Comparison of ENCODE assay signal across 22 cellular contexts in genomic region chr4:40178672-40179071, GRCh38. TPM values are rescaled to one million over a fixed set of nuclear protein-coding genes. Genes with fewer than 3 reads are reported as not detected.
DNase-seq lines count a peak whose midpoint lies in the region; ATAC-seq, FAIRE-seq and TF ChIP-seq lines count a peak whose summit lies in the region.
"Had no signal": no experiment of that assay in that cellular context is flagged by ENCODE, and none has a peak within 500 bp of the region (broad histone marks: within the 10 kb centered on the region; RNA-seq: fewer than 3 reads in every experiment).

No MANE protein-coding gene starts in this region.

- H3K79me2 ChIP-seq in DOHH2 (ENCODE audit: control insufficient read depth, low read length) (peaks cover 51% of the 10 kb centered on the region), HepG2 (ENCODE audit: insufficient read depth, low read length) (no peaks in the 10 kb centered on the region)

- peaks cover 100% of the 10 kb centered on the region for H3K4me1 ChIP-seq in DOHH2 (ENCODE audit: control insufficient read depth, low read length)
- peaks cover 6% of the 10 kb centered on the region for H3K4me1 ChIP-seq in body of pancreas
- H3K4me1 ChIP-seq in HepG2 (ENCODE audit: insufficient read depth, low read length) = no peaks in the 10 kb centered on the region
- peaks cover 0 to 14% (median 0%) of the 10 kb centered on the region in 9 donors for H3K4me1 ChIP-seq in heart right ventricle
- H3K4me1 ChIP-seq: Caco-2, lower lobe of right lung, right atrium auricular region, SJSA1 had no signal

- H3K4me2 ChIP-seq in DOHH2 (ENCODE audit: low read length) (peak overlapping the region; percentile 96), HepG2 (ENCODE audit: low read depth, low read length) (no peak overlapping the region)

- H4K20me1 ChIP-seq in DOHH2 (ENCODE audit: control insufficient read depth, insufficient read depth, low read depth, low read length) (no peaks in the 10 kb centered on the region), HepG2 (ENCODE audit: insufficient read depth, low read length) (no peaks in the 10 kb centered on the region)

- no peak for FAIRE-seq in HepG2 (lab: Jason Lieb, UNC)
- FAIRE-seq: H1 had no signal

- H3K36me3 Mint-ChIP-seq in nephron (ENCODE audit: low read depth) = no peaks in the 10 kb centered on the region

- no peak overlapping the region for H2AFZ ChIP-seq in HepG2 (ENCODE audit: low read length)

- ATAC-seq in body of pancreas (peak; percentile 86), GM19397 (IDR thresholded peaks at IDR 0.05; ENCODE audit: unreplicated experiment) (no peak), HepG2 (no peak), heart right ventricle (no peak)
- ATAC-seq: lower lobe of right lung had no signal

- TF ChIP-seq CTCF in DOHH2 (IDR thresholded peaks at IDR 0.05; ENCODE audit: low read depth, low read length, poor library complexity, severe bottlenecking) (no peak), body of pancreas (IDR thresholded peaks at IDR 0.05) (no peak), nephron (IDR thresholded peaks at IDR 0.05; ENCODE audit: unreplicated experiment in 3 of 3) (no peak), HepG2 (CRISPR knock-in tag; IDR thresholded peaks at IDR 0.05) (no peak), heart right ventricle (IDR thresholded peaks at IDR 0.05) (no peak)

- peaks cover 6% of the 10 kb centered on the region for H3K27me3 Mint-ChIP-seq in nephron (ENCODE audit: low read depth)

- H3K36me3 ChIP-seq in DOHH2 (ENCODE audit: control insufficient read depth, low read length) = no peaks in the 10 kb centered on the region
- no peaks in the 10 kb centered on the region for H3K36me3 ChIP-seq in body of pancreas (replicated peaks in 1 of 2; ENCODE audit: insufficient read depth in 1 of 2, low read depth in 2 of 2)
- no peaks in the 10 kb centered on the region for H3K36me3 ChIP-seq in HepG2 (replicated peaks in 1 of 2; ENCODE audit: control insufficient read depth in 1 of 2, insufficient read depth in 2 of 2, low read length in 2 of 2)
- no peaks in the 10 kb centered on the region for H3K36me3 ChIP-seq in heart right ventricle
- H3K36me3 ChIP-seq: lower lobe of right lung, right atrium auricular region, SJSA1 had no signal

- DNase-seq in NCI-H774 (lab: John Stamatoyannopoulos, UW) (peak; percentile 32), body of pancreas (peak; percentile 60 to 81 (median 80)), NOMO-1 treated with DMSO at 0.1 percent for 48 hours (lab: John Stamatoyannopoulos, UW; ENCODE audit: unreplicated experiment) (no peak), HepG2 (ENCODE audit: low spot score) (no peak), heart right ventricle (no peak)
- DNase-seq: activated CD4-positive, CD25-positive, alpha-beta regulatory T cell treated with anti-CD3 and anti-CD28 coated beads, Interleukin-2, amount 50 U/mL, for 72 hours; activated effector memory CD4-positive, alpha-beta T cell treated with Interleukin-2 at 50 U/mL for 16 hours; AML-193; anterior cingulate cortex; Caco-2; GF-D8; lower lobe of right lung; NCI-H2029; stimulated activated CD4-positive, alpha-beta T cell treated with anti-CD3 and anti-CD28 coated beads, Interleukin-2, amount 100 ng/mL, for 24 hours; substantia nigra had no signal

- intact Hi-C loops in body of pancreas (cut with DNase I) (no loop called here), HepG2 (cut with micrococcal nuclease; ENCODE audit: unreplicated experiment) (no loop called here), heart right ventricle (cut with DNase I) (no loop called here)

- BruUV-seq in HepG2 (replicated peaks; lab: Mats Ljungman, UMichigan) = no TSS peak

- WGBS in body of pancreas, 2 donors = 18 to 20% methylated on average over 5 of the region's 5 CpGs
- 40% methylated on average over 5 of the region's 5 CpGs for WGBS in HepG2 (ENCODE audit: low lambda C conversion rate)
- 68 to 69% methylated on average over 5 of the region's 5 CpGs for WGBS in heart right ventricle, 2 donors

- H3K9me3 Mint-ChIP-seq in nephron = no peaks in the 10 kb centered on the region

- peak overlapping the region; percentile 69 for H3K4me3 ChIP-seq in DOHH2 (ENCODE audit: low read length)
- H3K4me3 ChIP-seq in body of pancreas = no peak overlapping the region
- H3K4me3 ChIP-seq in HepG2 (replicated peaks in 1 of 3; ENCODE audit: insufficient read depth in 1 of 3, low read depth in 2 of 3, low read length in 3 of 3) = no peak overlapping the region
- no peak overlapping the region for H3K4me3 ChIP-seq in heart right ventricle
- H3K4me3 ChIP-seq: lower lobe of right lung, right atrium auricular region, SJSA1 had no signal

- TF ChIP-seq RAD21 in HepG2 (CRISPR knock-in tag; IDR thresholded peaks at IDR 0.05) = no peak

- H3K27ac ChIP-seq in DOHH2 (ENCODE audit: low read depth, low read length) = peak overlapping the region; percentile 100
- H3K27ac ChIP-seq in body of pancreas = peak overlapping the region; percentile 22 to 66 (median 58)
- H3K27ac ChIP-seq in HepG2 (ENCODE audit: extremely low read length, insufficient read depth, low read length) = no peak overlapping the region
- no peak overlapping the region for H3K27ac ChIP-seq in heart right ventricle
- H3K27ac ChIP-seq: lower lobe of right lung, right atrium auricular region, SJSA1 had no signal

- H3K9me3 ChIP-seq in DOHH2 (ENCODE audit: control insufficient read depth, insufficient read depth, low read length) = no peaks in the 10 kb centered on the region
- no peaks in the 10 kb centered on the region for H3K9me3 ChIP-seq in body of pancreas
- no peaks in the 10 kb centered on the region for H3K9me3 ChIP-seq in HepG2 (ENCODE audit: low read length)
- no peaks in the 10 kb centered on the region for H3K9me3 ChIP-seq in heart right ventricle
- H3K9me3 ChIP-seq: Caco-2, lower lobe of right lung, right atrium auricular region, SJSA1 had no signal

- POLR2A ChIA-PET in HepG2 (lab: Yijun Ruan, JAX) = no interaction called here

- H3F3A ChIP-seq in DOHH2 (ENCODE audit: control insufficient read depth, insufficient read depth) = peaks cover 39% of the 10 kb centered on the region

- no peak overlapping the region for H3K9ac ChIP-seq in HepG2 (ENCODE audit: insufficient read depth, low read depth, low read length)

- peak overlapping the region in 2 of 3 experiments; percentile 56 to 73 for H3K4me3 Mint-ChIP-seq in nephron

- CTCF ChIA-PET in HepG2 (lab: Yijun Ruan, JAX; ENCODE audit: low intra/inter-chr PET ratio, low total read pairs) = no interaction called here

- no peak for TF ChIP-seq POLR2A in body of pancreas (IDR thresholded peaks at IDR 0.05)
- no peak for TF ChIP-seq POLR2A in HepG2 (IDR thresholded peaks at IDR 0.05; ENCODE audit: insufficient read depth in 1 of 2, low read depth in 2 of 2, low read length in 2 of 2)

- peaks cover 23% of the 10 kb centered on the region for H3K4me1 Mint-ChIP-seq in nephron

- peak overlapping the region; percentile 78 to 93 (median 81) for H3K27ac Mint-ChIP-seq in nephron

- H3K9me2 ChIP-seq in DOHH2 (replicated peaks; ENCODE audit: control insufficient read depth, low read length) = no peaks in the 10 kb centered on the region

- H3K27me3 ChIP-seq in DOHH2 (ENCODE audit: control insufficient read depth, low read length) (no peaks in the 10 kb centered on the region), body of pancreas (no peaks in the 10 kb centered on the region), HepG2 (ENCODE audit: control insufficient read depth in 1 of 2, insufficient read depth in 2 of 2, low read length in 2 of 2) (no peaks in the 10 kb centered on the region; a peak in 1 of 5 replicates), heart right ventricle (peaks cover 0 to 29% (median 0%) of the 10 kb centered on the region in 7 donors)
- H3K27me3 ChIP-seq: right atrium auricular region, SJSA1 had no signal

- TF ChIP-seq EP300 in HepG2 (IDR thresholded peaks at IDR 0.05; ENCODE audit: low read depth in 2 of 2, low read length in 2 of 2) (no peak), HepG2 (CRISPR knock-in tag; IDR thresholded peaks at IDR 0.05; ENCODE audit: borderline replicate concordance) (no peak)

- in situ Hi-C loops in HepG2 (cut with HindIII; ENCODE audit: extremely low pct_ligation_motif_present, low pct_unique_long_range_greater_than_20kb) = no loop called here

TF ChIP-seq in HepG2, 621 proteins besides CTCF, POLR2A, EP300 and RAD21 (continues in another document):
- TF ChIP-seq ZNF136 (CRISPR knock-in tag; IDR thresholded peaks at IDR 0.05; ENCODE audit: low read depth) = no peak
- no peak for TF ChIP-seq SIX1 (CRISPR knock-in tag; IDR thresholded peaks at IDR 0.05; ENCODE audit: borderline replicate concordance)
- TF ChIP-seq ZNF747 (CRISPR knock-in tag; IDR thresholded peaks at IDR 0.05; ENCODE audit: borderline replicate concordance) = no peak
- no peak for TF ChIP-seq NR2F6 (IDR thresholded peaks at IDR 0.05)
- no peak for TF ChIP-seq NR2F6 (CRISPR knock-in tag; IDR thresholded peaks at IDR 0.05)
- TF ChIP-seq ATAD3A (CRISPR knock-in tag; IDR thresholded peaks at IDR 0.05) = no peak
- TF ChIP-seq SNAPC2 (CRISPR knock-in tag; IDR thresholded peaks at IDR 0.05) = no peak

RNA-seq across cellular contexts. Expression of gene RHOH, which starts 18.2 kb away (rescaled TPM):
- 1 to 10 TPM; 2.9 to 7.9 TPM for total RNA-seq in body of pancreas
- total RNA-seq in HepG2 (2016; rRNA removed; fragmentation: Illumina TruSeq; extraction: Trizol) = not detected in 2 replicates
- total RNA-seq in HepG2 (2016; cell fraction: cytosol; rRNA removed; fragmentation: Illumina TruSeq; extraction: Trizol; ENCODE audit: low read depth) = not detected in 2 replicates
- total RNA-seq in HepG2 (2016; cell fraction: insoluble cytoplasmic fraction; rRNA removed; fragmentation: Illumina TruSeq; extraction: Trizol) = 0.06 TPM in 1 of 2 replicates, not detected in the other
- total RNA-seq in HepG2 (2016; cell fraction: membrane; rRNA removed; fragmentation: Illumina TruSeq; extraction: Trizol) = not detected in 2 replicates
- total RNA-seq in HepG2 (2016; cell fraction: nucleus; rRNA removed; fragmentation: Illumina TruSeq; extraction: Trizol) = not detected in 2 replicates
- polyA plus RNA-seq in HepG2 (2011; rRNA removed) = 0.22 and 0.57 TPM in 2 replicates
- 0.21 and 0.59 TPM in 2 replicates for polyA plus RNA-seq in HepG2 (2011; cell fraction: cytosol; rRNA removed)
- polyA plus RNA-seq in HepG2 (2011; cell fraction: nucleus; rRNA removed) = 0.38 and 0.48 TPM in 2 replicates
- 0.11 and 0.48 TPM in 2 replicates for polyA plus RNA-seq in HepG2 (2012)
- polyA plus RNA-seq in HepG2 (2016; cell fraction: cytosol; fragmentation: Illumina TruSeq; extraction: Trizol; ENCODE audit: low read depth) = not detected in 2 replicates
- polyA plus RNA-seq in HepG2 (2016; cell fraction: insoluble cytoplasmic fraction; fragmentation: Illumina TruSeq; extraction: Trizol; ENCODE audit: low read depth) = 0.21 TPM in 1 of 2 replicates, not detected in the other
- not detected in 2 replicates for polyA plus RNA-seq in HepG2 (2016; cell fraction: membrane; fragmentation: Illumina TruSeq; extraction: Trizol; ENCODE audit: low read depth)
- polyA plus RNA-seq in HepG2 (2016; cell fraction: nucleus; fragmentation: Illumina TruSeq; extraction: Trizol; ENCODE audit: insufficient read depth, low read depth) = not detected in 2 replicates
- 0.82 TPM in 1 of 2 replicates, not detected in the other for polyA minus RNA-seq in HepG2 (2011; rRNA and poly(A)+ RNA removed; ENCODE audit: low replicate concordance)
- polyA minus RNA-seq in HepG2 (2011; cell fraction: cytosol; rRNA and poly(A)+ RNA removed) = 0.30 TPM in 1 of 2 replicates, not detected in the other
- 0.13 and 0.87 TPM in 2 replicates for polyA minus RNA-seq in HepG2 (2011; cell fraction: nucleus; rRNA and poly(A)+ RNA removed)
- 1 to 10 TPM in 1 of 10 donors, under 1 TPM in 7, not detected in 2; 0.11 to 7.2 (median 0.44) TPM for total RNA-seq in heart right ventricle
- under 1 TPM; 0.15 to 0.20 TPM for polyA plus RNA-seq in heart right ventricle
- total RNA-seq: Caco-2, SJSA1 had no signal
- polyA plus RNA-seq: neural cell had no signal

Comparison
In these comparisons a context has a peak if more than half of its experiments do, and no peak if none do; other contexts are left out.
1. H3K27ac ChIP-seq: peak in DOHH2 (single experiment) and body of pancreas (4 of 4); none in HepG2 (single experiment) and heart right ventricle (0 of 10).
2. DNase-seq: peak in NCI-H774 (single experiment) and body of pancreas (4 of 4); none in NOMO-1 treated with DMSO at 0.1 percent for 48 hours (single experiment), HepG2 (single experiment) and heart right ventricle (0 of 2).